In genomic region chr4:83768146-83768545, GRCh38 we compare ENCODE assay signal across 32 cellular contexts.
"Had no signal": no experiment of that assay in that cellular context is flagged by ENCODE, and none has a peak within 500 bp of the region (broad histone marks: within the 10 kb centered on the region; RNA-seq: fewer than 3 reads in every experiment).

No MANE protein-coding gene starts in this region.

- H3K27ac ChIP-seq: adrenal gland, ascending aorta, body of pancreas, brain microvascular endothelial cell, breast epithelium, cardiac muscle cell had no signal

- H3K36me3 ChIP-seq: adrenal gland, ascending aorta, brain microvascular endothelial cell, breast epithelium, cardiac muscle cell had no signal

- H3K9me3 ChIP-seq: adrenal gland, ascending aorta, body of pancreas, breast epithelium had no signal

- H3K4me3 ChIP-seq: adrenal gland, ascending aorta, body of pancreas, breast epithelium, cardiac muscle cell had no signal

- DNase-seq: activated effector memory CD4-positive, alpha-beta T cell treated with anti-CD3 and anti-CD28 coated beads, Interleukin-2, amount 50 U/mL, for 16 hours; activated effector memory CD4-positive, alpha-beta T cell treated with Interleukin-2 at 50 U/mL for 16 hours; activated gamma-delta T cell; activated gamma-delta T cell treated with Interleukin-2 at 50 U/mL for 16 hours; activated naive CD4-positive, alpha-beta T cell; activated naive CD4-positive, alpha-beta T cell treated with anti-CD3 and anti-CD28 coated beads for 36 hours; activated naive CD4-positive, alpha-beta T cell treated with anti-CD3 and anti-CD28 coated beads, Interleukin-2, amount 10 ng/mL, durations not matched to agents 7 days and 5 days; activated naive CD4-positive, alpha-beta T cell treated with anti-CD3 and anti-CD28 coated beads, Interleukin-2, amount 50 U/mL, for 16 hours; activated naive CD4-positive, alpha-beta T cell treated with Interleukin-2 at 50 U/mL for 16 hours; activated naive CD8-positive, alpha-beta T cell treated with anti-CD3 and anti-CD28 coated beads for 36 hours; activated naive CD8-positive, alpha-beta T cell treated with anti-CD3 and anti-CD28 coated beads, Interleukin-2, amount 10 ng/mL, durations not matched to agents 7 days and 5 days; activated naive CD8-positive, alpha-beta T cell treated with anti-CD3 and anti-CD28 coated beads, Interleukin-2, amount 50 U/mL, for 24 hours; activated T-cell treated with anti-CD3 and anti-CD28 coated beads, Interleukin-2, amount 50 U/mL, for 4 hours; activated T-cell treated with anti-CD3 and anti-CD28 coated beads, Interleukin-2, amount 50 U/mL, for 48 hours; activated T-cell treated with anti-CD3 and anti-CD28 coated beads, Interleukin-2, amount 50 U/mL, for 72 hours; adrenal gland; amniotic stem cell; amygdala; anterior cingulate cortex; aorta; body of pancreas; brain microvascular endothelial cell; caudate nucleus; central memory CD4-positive, alpha-beta T cell; cerebellar nuclear complex had no signal

- FAIRE-seq: astrocyte, bronchial epithelial cell had no signal

- ATAC-seq: activated naive CD4-positive, alpha-beta T cell treated with anti-CD3 and anti-CD28 coated beads, Interleukin-2, amount 50 U/mL, for 72 hours; activated naive CD8-positive, alpha-beta T cell treated with anti-CD3 and anti-CD28 coated beads, Interleukin-2, amount 50 U/mL, for 24 hours; activated T-cell treated with anti-CD3 and anti-CD28 coated beads, Interleukin-2, amount 50 U/mL, for 4 hours; activated T-cell treated with anti-CD3 and anti-CD28 coated beads, Interleukin-2, amount 50 U/mL, for 72 hours; activated T-helper 17 cell treated with anti-CD3 and anti-CD28 coated beads, Interleukin-2, amount 50 U/mL, for 72 hours; body of pancreas had no signal

- H3K4me1 ChIP-seq: adrenal gland, ascending aorta, body of pancreas, breast epithelium had no signal

- H3K27me3 ChIP-seq: adrenal gland, ascending aorta, body of pancreas, brain microvascular endothelial cell, breast epithelium, cardiac muscle cell had no signal
